Comparison of ENCODE assay signal across 17 cellular contexts in the genomic region with DNA sequence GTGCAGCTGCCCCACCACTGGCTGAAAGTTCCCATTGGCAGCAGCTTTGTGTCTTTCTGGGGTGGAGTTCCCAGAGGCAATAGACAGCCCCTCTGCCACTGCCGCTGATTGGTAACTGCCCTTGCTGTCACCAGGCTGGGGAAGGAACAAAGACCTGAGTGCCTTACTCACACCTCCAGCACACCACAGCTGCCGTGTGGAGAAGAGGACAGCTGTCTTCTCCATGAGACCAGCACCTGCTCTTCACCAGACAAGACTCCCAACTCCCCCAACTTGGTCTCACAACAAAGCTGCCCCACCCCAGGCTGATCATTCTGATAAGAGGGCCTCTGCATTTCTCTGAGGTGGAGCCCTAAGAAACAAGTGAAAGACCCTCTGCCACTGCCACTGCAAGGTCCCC. TPM values are rescaled to one million over a fixed set of nuclear protein-coding genes. Genes with fewer than 3 reads are reported as not detected.
DNase-seq lines count a peak whose midpoint lies in the region; ATAC-seq and TF ChIP-seq lines count a peak whose summit lies in the region.
"Had no signal": no experiment of that assay in that cellular context is flagged by ENCODE, and none has a peak within 500 bp of the region (broad histone marks: within the 10 kb centered on the region; RNA-seq: fewer than 3 reads in every experiment).

No MANE protein-coding gene starts in this region.

- ATAC-seq in HG02610 (IDR thresholded peaks at IDR 0.05; ENCODE audit: unreplicated experiment), result no peak
- ATAC-seq: HepG2, T-cell had no signal

- no peak overlapping the region for H4K91ac ChIP-seq in mesenchymal stem cell (ENCODE audit: low read length)

- intact Hi-C loops in dorsolateral prefrontal cortex (cut with DNase I), result no loop called here

- H3K79me1 ChIP-seq in mesenchymal stem cell (replicated peaks; ENCODE audit: low read length, poor library complexity, severe bottlenecking), result no peaks in the 10 kb centered on the region

- H3K4me1 ChIP-seq in BLaER1 (peaks cover 29% of the 10 kb centered on the region), mesenchymal stem cell (ENCODE audit: control insufficient read depth, insufficient read depth, low read depth, low read length) (no peaks in the 10 kb centered on the region)

- H2BK15ac ChIP-seq in mesenchymal stem cell (ENCODE audit: low read depth, poor library complexity, severe bottlenecking), result peak overlapping the region; percentile 54

- H2AK5ac ChIP-seq in mesenchymal stem cell (ENCODE audit: low read length, severe bottlenecking), result no peak overlapping the region

- no peak overlapping the region for H2BK120ac ChIP-seq in mesenchymal stem cell (ENCODE audit: low read depth, low read length)

- H3K4ac ChIP-seq in mesenchymal stem cell (ENCODE audit: low read depth in 1 of 2, low read length in 2 of 2), result no peak overlapping the region

- no peak overlapping the region for H2BK5ac ChIP-seq in mesenchymal stem cell (ENCODE audit: low read depth, low read length, poor library complexity, severe bottlenecking)

- H3K9me3 ChIP-seq in BLaER1 (peaks cover 36% of the 10 kb centered on the region), mesenchymal stem cell (ENCODE audit: control insufficient read depth, low read length) (peaks cover 19% of the 10 kb centered on the region)

- no peak overlapping the region for H3K9ac ChIP-seq in BLaER1
- no peak overlapping the region for H3K9ac ChIP-seq in mesenchymal stem cell (ENCODE audit: low read length)
- H3K9ac ChIP-seq: SK-N-SH had no signal

- H3K27ac ChIP-seq in BLaER1 (no peak overlapping the region), mesenchymal stem cell (ENCODE audit: low read length, poor library complexity, severe bottlenecking) (no peak overlapping the region), dorsolateral prefrontal cortex (no peak overlapping the region)

- H3K4me3 ChIP-seq in BLaER1, result no peak overlapping the region
- no peak overlapping the region for H3K4me3 ChIP-seq in mesenchymal stem cell (ENCODE audit: insufficient read depth in 1 of 2, low read depth in 1 of 2, low read length in 2 of 2)
- no peak overlapping the region for H3K4me3 ChIP-seq in dorsolateral prefrontal cortex

- H3K36me3 ChIP-seq in BLaER1 (no peaks in the 10 kb centered on the region), mesenchymal stem cell (ENCODE audit: control insufficient read depth in 1 of 2, insufficient read depth in 2 of 2, low read depth in 1 of 2, low read length in 2 of 2) (no peaks in the 10 kb centered on the region)

- DNase-seq in NCI-H2196 (lab: John Stamatoyannopoulos, UW; ENCODE audit: unreplicated experiment), result peak; percentile 28
- DNase-seq in SHP77 (lab: John Stamatoyannopoulos, UW), result peak; percentile 55 to 75
- no peak for DNase-seq in mesenchymal stem cell
- no peak for DNase-seq in HT-29 (ENCODE audit: low spot score)
- no peak for DNase-seq in dorsolateral prefrontal cortex
- no peak for DNase-seq in NCI-H446 (lab: John Stamatoyannopoulos, UW)
- DNase-seq: Calu3; CD4-positive, alpha-beta memory T cell; KG1; NCI-H1417 treated with DMSO at 0.1 percent for 48 hours; NCI-H1930; NCI-H774; SK-N-SH; T-cell had no signal

- H4K20me1 ChIP-seq in BLaER1, result no peaks in the 10 kb centered on the region

- no peak overlapping the region for H2BK12ac ChIP-seq in mesenchymal stem cell (ENCODE audit: low read length in 2 of 2)

- 74% methylated on average over 2 of the region's 2 CpGs for WGBS in mesenchymal stem cell

- no peak overlapping the region for H4K8ac ChIP-seq in mesenchymal stem cell (ENCODE audit: low read length)

- no peak for TF ChIP-seq CTCF in dorsolateral prefrontal cortex (IDR thresholded peaks at IDR 0.05 in 54 of 56, conservative IDR thresholded peaks at IDR 0.05 in 2 of 56; ENCODE audit: low read depth in 1 of 56, partially characterized antibody in 56 of 56)

- H3K23ac ChIP-seq in mesenchymal stem cell (ENCODE audit: low read length in 2 of 2), result no peak overlapping the region

- no peak overlapping the region for H3K14ac ChIP-seq in mesenchymal stem cell (ENCODE audit: low read length in 2 of 2)

- H3K27me3 ChIP-seq in BLaER1 (no peaks in the 10 kb centered on the region), mesenchymal stem cell (ENCODE audit: control insufficient read depth in 1 of 2, insufficient read depth in 1 of 2, low read length in 2 of 2) (no peaks in the 10 kb centered on the region), dorsolateral prefrontal cortex (peaks cover 0 to 13% (median 0%) of the 10 kb centered on the region in 45 donors)

- H2AFZ ChIP-seq in mesenchymal stem cell (ENCODE audit: low read depth, low read length), result no peak overlapping the region

- no peak overlapping the region for H3K18ac ChIP-seq in mesenchymal stem cell (ENCODE audit: low read depth in 1 of 2, low read length in 2 of 2)

- H3K4me2 ChIP-seq in BLaER1 (peak overlapping the region; percentile 36), mesenchymal stem cell (ENCODE audit: low read length, poor library complexity, severe bottlenecking) (no peak overlapping the region)
- H3K4me2 ChIP-seq: SK-N-SH had no signal

RNA-seq across cellular contexts. Expression of a gene that starts 39.7 kb away (rescaled TPM):
- 7.8 TPM for polyA plus RNA-seq in mesenchymal stem cell (2013, experiment 1 of 2)
- polyA plus RNA-seq in mesenchymal stem cell (2013, experiment 2 of 2), result 8.5 TPM
- total RNA-seq in HT-29 (2014; rRNA removed; shearing (Covaris generic)), result not detected in 2 replicates
- total RNA-seq in dorsolateral prefrontal cortex, result 10 to 100 TPM in 110 of 120 experiments, 1 to 10 TPM in 10; 5.3 to 23.5 (median 13.7) TPM
- total RNA-seq: Calu3; CD4-positive, alpha-beta memory T cell; T-cell had no signal
- polyA plus RNA-seq: CD4-positive, alpha-beta memory T cell had no signal

Comparison
In these comparisons a context has a peak if more than half of its experiments do, and no peak if none do; other contexts are left out.
1. DNase-seq: peak in NCI-H2196 (single experiment) and SHP77 (2 of 2); none in mesenchymal stem cell (single experiment), HT-29 (single experiment), dorsolateral prefrontal cortex (0 of 10) and NCI-H446 (0 of 2).